Comparison of ENCODE assay signal across 8 cellular contexts in the genomic region with DNA sequence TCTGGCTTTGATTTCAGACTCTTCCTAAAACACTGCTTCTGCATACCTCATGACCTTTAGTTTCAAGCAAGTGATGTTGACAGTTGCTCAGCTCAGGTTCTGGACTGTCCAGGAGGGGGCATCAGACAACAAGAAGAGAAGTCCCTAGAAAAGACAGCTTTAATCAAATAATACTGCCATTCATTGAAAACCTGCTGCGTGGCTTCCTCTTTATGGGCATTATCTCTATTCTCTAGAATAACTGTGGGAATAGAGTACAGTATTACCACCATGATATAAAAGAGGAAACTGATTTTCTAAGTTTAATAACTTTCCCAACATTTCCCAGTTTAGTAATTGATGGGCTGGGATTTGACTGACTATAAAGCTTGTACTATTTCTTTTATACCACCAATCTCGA.
DNase-seq lines count a peak whose midpoint lies in the region; ATAC-seq lines count a peak whose summit lies in the region.

No MANE protein-coding gene starts in this region.

- WGBS in aorta, 2 donors = 27 to 35% methylated on average over 2 of the region's 2 CpGs

- H3K4me3 ChIP-seq in NT2/D1 (ENCODE audit: insufficient read length, low read depth) = no peak overlapping the region
- no peak overlapping the region for H3K4me3 ChIP-seq in aorta (ENCODE audit: low read length in 2 of 2)

- H3K27me3 ChIP-seq in NT2/D1 (ENCODE audit: insufficient read depth, insufficient read length) (no peaks in the 10 kb centered on the region), aorta (ENCODE audit: control insufficient read depth in 1 of 2, insufficient read depth in 2 of 2, low read length in 1 of 2) (no peaks in the 10 kb centered on the region)

- H3K9ac ChIP-seq in NT2/D1 (ENCODE audit: insufficient read length, low read depth) = no peak overlapping the region

- H3K36me3 ChIP-seq in NT2/D1 (ENCODE audit: insufficient read depth, insufficient read length, low read length) = no peaks in the 10 kb centered on the region
- no peaks in the 10 kb centered on the region for H3K36me3 ChIP-seq in aorta (ENCODE audit: control insufficient read depth in 1 of 2, insufficient read depth in 2 of 2, low read length in 1 of 2)

- DNase-seq in COR-L47 (lab: John Stamatoyannopoulos, UW) = peak; percentile 61
- peak; percentile 68 for DNase-seq in HT1080 (ENCODE audit: low read depth)
- DNase-seq in NT2/D1 (ENCODE audit: low read depth, low spot score) = peak; percentile 74
- peak; percentile 17 for DNase-seq in activated T-cell treated with anti-CD3 and anti-CD28 coated beads for 4 hours
- peak; percentile 80 for DNase-seq in fibroblast of peridontal ligament (ENCODE audit: extremely low read depth)
- peak in 44 of 56 donors; percentile 0 to 74 (median 18) for DNase-seq in nucleus accumbens (lab: John Stamatoyannopoulos, UW)
- peak in 1 of 2 donors; percentile 66 for DNase-seq in aorta

- H3K27ac ChIP-seq in aorta (ENCODE audit: low read depth in 1 of 2, low read length in 2 of 2) = no peak overlapping the region

- intact Hi-C loops in aorta (cut with DNase I) = no loop called here

- H3K9me3 ChIP-seq in NT2/D1 (ENCODE audit: insufficient read depth, low read length) (no peaks in the 10 kb centered on the region), aorta (ENCODE audit: control insufficient read depth, low read length) (no peaks in the 10 kb centered on the region)

- peak; percentile 85 for ATAC-seq in GM21360 (IDR thresholded peaks at IDR 0.05; ENCODE audit: unreplicated experiment)
- peak; percentile 63 for ATAC-seq in aorta (ENCODE audit: low FRiP score)

- H3K4me1 ChIP-seq in NT2/D1 (ENCODE audit: insufficient read depth, insufficient read length) (no peaks in the 10 kb centered on the region), aorta (ENCODE audit: control insufficient read depth in 1 of 2, insufficient read depth in 2 of 2, low read length in 2 of 2) (no peaks in the 10 kb centered on the region)
